In genomic region chr3:192916455-192917257, GRCh38 we compare ENCODE assay signal across 8 cellular contexts. TPM values are rescaled to one million over a fixed set of nuclear protein-coding genes. Genes with fewer than 3 reads are reported as not detected.
DNase-seq lines count a peak whose midpoint lies in the region; ATAC-seq and TF ChIP-seq lines count a peak whose summit lies in the region.

No MANE protein-coding gene starts in this region.

- POLR2A ChIA-PET in CD4-positive, alpha-beta T cell (lab: Charles Lee): interaction anchor here (0.7 to 2.3 kb wide), 4 partner anchors 18 to 28 kb away, joined by 3 to 10 read pairs (median 6); no protein-coding TSS in a partner anchor

- DNase-seq in CD4-positive, alpha-beta T cell: peak in 3 of 10 experiments; percentile 4 to 30 (median 11)
- DNase-seq in LNCaP clone FGC (ENCODE audit: low read depth) (no peak), T-helper 9 cell (peak; percentile 32), colonic mucosa (peak; percentile 73), kidney glomerular epithelial cell (lab: John Stamatoyannopoulos, UW) (peak; percentile 56), spleen (peak; percentile 80)

- no peaks in the 10 kb centered on the region for H3K9me3 ChIP-seq in CD4-positive, alpha-beta T cell (ENCODE audit: control insufficient read depth, low read length)
- no peaks in the 10 kb centered on the region for H3K9me3 ChIP-seq in colonic mucosa
- no peaks in the 10 kb centered on the region for H3K9me3 ChIP-seq in spleen

- ATAC-seq in CD4-positive, alpha-beta T cell (ENCODE audit: poor library complexity): peak; percentile 20
- ATAC-seq in GM19324 (IDR thresholded peaks at IDR 0.05; ENCODE audit: low FRiP score, unreplicated experiment): peak; percentile 30
- ATAC-seq in GM21737 (IDR thresholded peaks at IDR 0.05; ENCODE audit: unreplicated experiment): no peak

- peak overlapping the region; percentile 85 for H3K27ac Mint-ChIP-seq in CD4-positive, alpha-beta T cell

- peak overlapping the region; percentile 51 for H3K27ac ChIP-seq in CD4-positive, alpha-beta T cell (ENCODE audit: low read depth, low read length)
- H3K27ac ChIP-seq in colonic mucosa (peak overlapping the region; percentile 87), spleen (peak overlapping the region in 7 of 8 donors; percentile 73 to 88 (median 85))

- H3K9ac ChIP-seq in colonic mucosa (ENCODE audit: low read depth in 2 of 2, low read length in 2 of 2): peak overlapping the region; percentile 70 to 80

- H3K36me3 ChIP-seq in colonic mucosa (no peaks in the 10 kb centered on the region), spleen (no peaks in the 10 kb centered on the region)

- H3K27me3 Mint-ChIP-seq in CD4-positive, alpha-beta T cell: peaks cover 71% of the 10 kb centered on the region

- H3K4me1 ChIP-seq in colonic mucosa: no peaks in the 10 kb centered on the region
- H3K4me1 ChIP-seq in spleen: peaks cover 0 to 33% (median 17%) of the 10 kb centered on the region in 6 donors

- H3K9me3 Mint-ChIP-seq in CD4-positive, alpha-beta T cell: no peaks in the 10 kb centered on the region

- no peak for TF ChIP-seq POLR2A in spleen (IDR thresholded peaks at IDR 0.05)

- WGBS in spleen, 5 donors: 3 to 8% (median 4%) methylated on average over 21 to 57 of the region's 57 CpGs

- H3K4me1 Mint-ChIP-seq in CD4-positive, alpha-beta T cell (ENCODE audit: low read depth): peaks cover 38% of the 10 kb centered on the region

- CTCF ChIA-PET in CD4-positive, alpha-beta T cell (lab: Charles Lee): interaction anchor here (1.2 kb wide), 1 partner anchor 25 kb away, joined by 3 read pairs; no protein-coding TSS in a partner anchor

- no peak for TF ChIP-seq CTCF in CD4-positive, alpha-beta T cell (IDR thresholded peaks at IDR 0.05)
- TF ChIP-seq CTCF in LNCaP clone FGC (IDR thresholded peaks at IDR 0.05; ENCODE audit: control insufficient read depth, extremely low read depth, insufficient read depth): no peak
- TF ChIP-seq CTCF in colonic mucosa (IDR thresholded peaks at IDR 0.05): no peak
- TF ChIP-seq CTCF in spleen (IDR thresholded peaks at IDR 0.05 in 8 of 11, conservative IDR thresholded peaks at IDR 0.05 in 3 of 11): peak in 2 of 11 experiments; percentile 13 to 19

- H3K4me3 ChIP-seq in LNCaP clone FGC (ENCODE audit: low read depth, low read length) (peak overlapping the region; percentile 37; the same call in 1 of the 2 replicates), colonic mucosa (peak overlapping the region; percentile 61), spleen (peak overlapping the region; percentile 52 to 81 (median 60))

- H3K27me3 ChIP-seq in CD4-positive, alpha-beta T cell (ENCODE audit: control insufficient read depth, insufficient read depth, low read length): peaks cover 11% of the 10 kb centered on the region
- H3K27me3 ChIP-seq in colonic mucosa: no peaks in the 10 kb centered on the region
- H3K27me3 ChIP-seq in spleen (replicated peaks in 1 of 7): peaks cover 0 to 70% (median 8%) of the 10 kb centered on the region in 7 donors

- peaks cover 3% of the 10 kb centered on the region for H3K36me3 Mint-ChIP-seq in CD4-positive, alpha-beta T cell (ENCODE audit: low read depth)

- intact Hi-C loops in CD4-positive, alpha-beta T cell (cut with DNase I, micrococcal nuclease): no loop called here
- intact Hi-C loops in colonic mucosa (cut with DNase I) (no loop called here), spleen (cut with DNase I; ENCODE audit: low total_unique reads) (loop anchor here (10.0 kb wide), 1 partner anchor 92 kb away; no protein-coding TSS in a partner anchor)

- H3K4me3 Mint-ChIP-seq in CD4-positive, alpha-beta T cell: peak overlapping the region; percentile 93

RNA-seq across cellular contexts. Expression of gene MB21D2, which starts 1.0 kb away (rescaled TPM):
- total RNA-seq in CD4-positive, alpha-beta T cell: under 1 TPM; 0.77 to 0.78 TPM
- total RNA-seq in colonic mucosa (1 to 10 TPM; 2.8 to 4.4 TPM), spleen (1 to 10 TPM; 1.8 to 3.5 (median 2.1) TPM)
- polyA plus RNA-seq in spleen: 1 to 10 TPM in 1 of 3 donors, under 1 TPM in 2; 0.59 to 1.1 (median 0.67) TPM
